ENCODE assay signal across 8 cellular contexts in the genomic region with DNA sequence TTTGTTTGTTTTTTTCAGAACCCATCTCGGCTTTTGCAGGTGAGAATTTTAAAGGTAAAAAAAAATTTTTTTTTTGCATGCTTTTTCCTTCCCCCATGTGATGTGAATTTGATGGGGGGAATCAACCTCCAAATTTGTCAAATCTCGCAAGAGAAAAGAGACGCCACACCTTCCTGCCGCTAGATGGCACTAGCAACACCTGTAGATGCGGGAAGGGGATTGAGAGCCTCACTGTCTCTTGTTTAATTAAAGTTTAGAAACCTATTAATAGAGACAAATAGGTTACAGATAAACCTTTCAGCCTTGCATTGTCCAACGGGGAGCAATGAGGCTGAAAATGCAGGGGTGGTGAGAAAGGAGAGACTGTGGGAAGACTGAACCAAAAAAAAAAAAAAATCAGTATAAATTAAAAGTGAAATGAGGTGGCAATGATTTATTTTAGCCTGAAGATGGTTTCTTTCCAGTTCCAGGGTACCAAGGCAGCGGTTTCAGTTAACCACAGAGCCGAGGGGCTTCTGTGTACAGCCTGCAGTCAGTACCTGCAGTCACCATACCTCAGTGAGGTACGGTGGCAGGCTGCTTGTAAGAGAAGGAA.
DNase-seq lines count a peak whose midpoint lies in the region; ATAC-seq and TF ChIP-seq lines count a peak whose summit lies in the region.

No MANE protein-coding gene starts in this region.

- DNase-seq in COR-L47 (lab: John Stamatoyannopoulos, UW) (peak; percentile 39), NCI-H1930 (lab: John Stamatoyannopoulos, UW) (peak; percentile 11 to 32), coronary artery (ENCODE audit: low spot score) (no peak), lung (ENCODE audit: low spot score) (peak; percentile 69)
- peak; percentile 16 for DNase-seq in activated CD4-positive, CD25-positive, alpha-beta regulatory T cell treated with anti-CD3 and anti-CD28 coated beads, Interleukin-2, amount 50 U/mL, for 16 hours (ENCODE audit: low read depth, low spot score)
- DNase-seq in stimulated activated CD8-positive, alpha-beta memory T cell treated with anti-CD3 and anti-CD28 coated beads, Interleukin-4, amount 100 ng/mL, for 24 hours (ENCODE audit: low read depth) = peak; percentile 35

- H3K27ac ChIP-seq in coronary artery (no peak overlapping the region), lung (ENCODE audit: low read depth in 1 of 2, low read length in 1 of 2) (peak overlapping the region in 1 of 2 donors; percentile 61)

- H3K4me3 ChIP-seq in coronary artery (no peak overlapping the region), lung (no peak overlapping the region)

- peaks cover 0 to 10% of the 10 kb centered on the region in 2 donors for H3K4me1 ChIP-seq in lung (ENCODE audit: control insufficient read depth in 2 of 2, insufficient read depth in 2 of 2, low read length in 2 of 2)

- peaks cover 0 to 24% of the 10 kb centered on the region in 2 donors for H3K36me3 ChIP-seq in lung (ENCODE audit: control insufficient read depth in 2 of 2, insufficient read depth in 2 of 2, low read length in 2 of 2)

- no peaks in the 10 kb centered on the region for H3K27me3 ChIP-seq in lung (ENCODE audit: control insufficient read depth, insufficient read depth)

- ATAC-seq in GM21381 (IDR thresholded peaks at IDR 0.05; ENCODE audit: unreplicated experiment) (peak; percentile 54), lung (ENCODE audit: insufficient read depth, low FRiP score) (no peak), HG02610 (IDR thresholded peaks at IDR 0.05; ENCODE audit: unreplicated experiment) (no peak)

- H3K9me3 ChIP-seq in lung (ENCODE audit: control insufficient read depth in 2 of 2, insufficient read depth in 1 of 2, low read length in 1 of 2) = no peaks in the 10 kb centered on the region

- TF ChIP-seq CTCF in coronary artery (IDR thresholded peaks at IDR 0.05) (peak; percentile 77), lung (IDR thresholded peaks at IDR 0.05; ENCODE audit: control extremely low read depth, extremely low read depth) (peak; percentile 53)

- WGBS in lung, 2 donors = 7 to 9% methylated on average over 9 of the region's 9 CpGs
